1 cellular context compared by ENCODE assay signal in genomic region chr20:57170343-57170742, GRCh38.
TF ChIP-seq lines count a peak whose summit lies in the region.

No MANE protein-coding gene starts in this region.

TF ChIP-seq in GM23338, 12 proteins besides CTCF, POLR2A, EP300 and RAD21 (continued from another document):
- TF ChIP-seq ZNF462 (CRISPR knock-in tag; IDR thresholded peaks at IDR 0.05) (no peak), EZH2 (IDR thresholded peaks at IDR 0.05; ENCODE audit: low read depth, unreplicated experiment) (no peak)
